ENCODE assay signal across 16 cellular contexts in the genomic region with DNA sequence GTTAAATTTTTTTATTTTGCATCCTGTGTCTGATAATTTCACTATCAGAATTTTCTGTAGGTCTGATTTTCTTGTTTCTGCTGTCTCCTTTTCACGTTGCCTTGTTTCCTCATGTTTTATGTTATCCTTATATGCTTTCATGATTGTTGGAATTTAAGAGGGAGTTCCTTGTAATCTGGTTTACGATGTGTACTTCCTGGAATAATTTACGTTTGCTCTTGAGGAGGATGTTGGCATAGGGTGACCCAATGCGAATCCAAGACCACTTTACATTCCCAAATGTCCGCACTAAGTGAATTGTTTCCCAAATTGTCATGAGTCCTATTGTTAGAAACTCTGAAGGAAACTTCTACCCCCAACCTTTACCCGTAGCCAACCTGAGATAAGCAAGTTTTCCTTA.
DNase-seq lines count a peak whose midpoint lies in the region; ATAC-seq and TF ChIP-seq lines count a peak whose summit lies in the region.
"Had no signal": no experiment of that assay in that cellular context is flagged by ENCODE, and none has a peak within 500 bp of the region (broad histone marks: within the 10 kb centered on the region; RNA-seq: fewer than 3 reads in every experiment).

No MANE protein-coding gene starts in this region.

- DNase-seq in PC-3 (peak; percentile 46), left kidney (ENCODE audit: low read depth, low spot score) (peak; percentile 12), uterus (no peak), NCI-H345 treated with DMSO at 0.1 percent for 48 hours (lab: John Stamatoyannopoulos, UW; ENCODE audit: unreplicated experiment) (no peak), NCI-H187 treated with DMSO at 0.1 percent for 48 hours (lab: John Stamatoyannopoulos, UW) (no peak)
- no peak for DNase-seq in activated naive CD4-positive, alpha-beta T cell treated with anti-CD3 and anti-CD28 coated beads, Interleukin-2, amount 10 ng/mL, durations not matched to agents 7 days and 5 days
- DNase-seq: C1 segment of cervical spinal cord; Calu3; CD4-positive, alpha-beta memory T cell; COR-L47; DMS53; DMS79 treated with DMSO at 0.1 percent for 48 hours; GF-D8; HFFc6 had no signal

- no peaks in the 10 kb centered on the region for H4K20me1 ChIP-seq in PC-3 (ENCODE audit: low read length)

- H3K4me1 ChIP-seq in PC-3 (ENCODE audit: insufficient read depth, low read length) = peaks cover 19% of the 10 kb centered on the region
- H3K4me1 ChIP-seq in uterus = no peaks in the 10 kb centered on the region
- H3K4me1 ChIP-seq: HAP-1 had no signal

- intact Hi-C loops in PC-3 (cut with micrococcal nuclease) = no loop called here
- intact Hi-C loops in uterus (cut with DNase I; ENCODE audit: low total_unique reads) = no loop called here

- no peaks in the 10 kb centered on the region for H3K36me3 Mint-ChIP-seq in activated naive CD4-positive, alpha-beta T cell treated with anti-CD3 and anti-CD28 coated beads, Interleukin-2, amount 10 ng/mL, durations not matched to agents 7 days and 5 days
- H3K36me3 Mint-ChIP-seq: CD4-positive, alpha-beta memory T cell had no signal

- no peak overlapping the region for H3K4me3 ChIP-seq in PC-3 (ENCODE audit: low read length)
- H3K4me3 ChIP-seq in uterus = no peak overlapping the region
- H3K4me3 ChIP-seq: GM23338, HAP-1 had no signal

- peak overlapping the region; percentile 39 for H3K9ac ChIP-seq in PC-3 (ENCODE audit: low read length)

- POLR2A ChIA-PET in PC-3 (lab: Charles Lee; ENCODE audit: unreplicated experiment) = no interaction called here

- no peak overlapping the region for H3K4me3 Mint-ChIP-seq in activated naive CD4-positive, alpha-beta T cell treated with anti-CD3 and anti-CD28 coated beads, Interleukin-2, amount 10 ng/mL, durations not matched to agents 7 days and 5 days
- H3K4me3 Mint-ChIP-seq: CD4-positive, alpha-beta memory T cell; GM23338; HFFc6 had no signal

- no peaks in the 10 kb centered on the region for H3K4me1 Mint-ChIP-seq in activated naive CD4-positive, alpha-beta T cell treated with anti-CD3 and anti-CD28 coated beads, Interleukin-2, amount 10 ng/mL, durations not matched to agents 7 days and 5 days
- H3K4me1 Mint-ChIP-seq: CD4-positive, alpha-beta memory T cell had no signal

- peak; percentile 60 for ATAC-seq in PC-3
- ATAC-seq: GM23338 had no signal

- BruUV-seq in PC-3 (replicated peaks; lab: Mats Ljungman, UMichigan) = no TSS peak

- no peaks in the 10 kb centered on the region for H3K27me3 ChIP-seq in PC-3 (ENCODE audit: low read length)
- no peaks in the 10 kb centered on the region for H3K27me3 ChIP-seq in uterus

- no peaks in the 10 kb centered on the region; the same call in 1 of the 2 replicates for H3K9me3 ChIP-seq in PC-3 (ENCODE audit: low read length)
- H3K9me3 ChIP-seq in uterus = no peaks in the 10 kb centered on the region
- H3K9me3 ChIP-seq: HAP-1 had no signal

- H3F3A ChIP-seq in PC-3 (ENCODE audit: low read length, unreplicated experiment) = no peaks in the 10 kb centered on the region

- CTCF ChIA-PET in PC-3 (lab: Charles Lee) = no interaction called here
- CTCF ChIA-PET in activated naive CD4-positive, alpha-beta T cell treated with anti-CD3 and anti-CD28 coated beads, Interleukin-2, amount 10 ng/mL, durations not matched to agents 7 days and 5 days (lab: Charles Lee) = no interaction called here

- H3K9me2 ChIP-seq in PC-3 (replicated peaks; ENCODE audit: low read length) = no peaks in the 10 kb centered on the region

- no peak overlapping the region for H3K27ac Mint-ChIP-seq in activated naive CD4-positive, alpha-beta T cell treated with anti-CD3 and anti-CD28 coated beads, Interleukin-2, amount 10 ng/mL, durations not matched to agents 7 days and 5 days
- H3K27ac Mint-ChIP-seq: CD4-positive, alpha-beta memory T cell; GM23338; HFFc6 had no signal

- peak overlapping the region; percentile 53; the same call in 1 of the 2 replicates for H2AFZ ChIP-seq in PC-3 (ENCODE audit: low read length)
- H2AFZ ChIP-seq: GM23338 had no signal

- TF ChIP-seq POLR2A in uterus (IDR thresholded peaks at IDR 0.05) = no peak

- no peaks in the 10 kb centered on the region for H3K27me3 Mint-ChIP-seq in activated naive CD4-positive, alpha-beta T cell treated with anti-CD3 and anti-CD28 coated beads, Interleukin-2, amount 10 ng/mL, durations not matched to agents 7 days and 5 days
- H3K27me3 Mint-ChIP-seq: CD4-positive, alpha-beta memory T cell had no signal

- no peak overlapping the region for H3K4me2 ChIP-seq in PC-3 (ENCODE audit: low read length)
- H3K4me2 ChIP-seq: GM23338 had no signal

- H3K27ac ChIP-seq in PC-3 (ENCODE audit: low read length) (peak overlapping the region; percentile 75), uterus (peak overlapping the region; percentile 31 to 67)

- H3K9me3 Mint-ChIP-seq in activated naive CD4-positive, alpha-beta T cell treated with anti-CD3 and anti-CD28 coated beads, Interleukin-2, amount 10 ng/mL, durations not matched to agents 7 days and 5 days = no peaks in the 10 kb centered on the region

- no peaks in the 10 kb centered on the region for H3K79me2 ChIP-seq in PC-3 (ENCODE audit: low read length)

- H3K36me3 ChIP-seq in PC-3 (ENCODE audit: low read depth, low read length) (no peaks in the 10 kb centered on the region), uterus (no peaks in the 10 kb centered on the region)
- H3K36me3 ChIP-seq: HAP-1 had no signal

- TF ChIP-seq CTCF in PC-3 (conservative IDR thresholded peaks at IDR 0.05; ENCODE audit: low read depth, low read length) = no peak
- TF ChIP-seq CTCF in uterus (IDR thresholded peaks at IDR 0.05) = no peak

Comparison
In these comparisons a context has a peak if more than half of its experiments do, and no peak if none do; other contexts are left out.
1. DNase-seq: peak in PC-3 (single experiment) and left kidney (single experiment); none in uterus (0 of 2), NCI-H345 treated with DMSO at 0.1 percent for 48 hours (single experiment), NCI-H187 treated with DMSO at 0.1 percent for 48 hours (single experiment) and activated naive CD4-positive, alpha-beta T cell treated with anti-CD3 and anti-CD28 coated beads, Interleukin-2, amount 10 ng/mL, durations not matched to agents 7 days and 5 days (single experiment).